13 cellular contexts compared by ENCODE assay signal in genomic region chr18:26723986-26724385, GRCh38.
"Had no signal": no experiment of that assay in that cellular context is flagged by ENCODE, and none has a peak within 500 bp of the region (broad histone marks: within the 10 kb centered on the region; RNA-seq: fewer than 3 reads in every experiment).

No MANE protein-coding gene starts in this region.

- H3K27ac Mint-ChIP-seq: activated naive CD4-positive, alpha-beta T cell treated with anti-CD3 and anti-CD28 coated beads for 36 hours; activated naive CD8-positive, alpha-beta T cell treated with anti-CD3 and anti-CD28 coated beads, Interleukin-2, amount 50 U/mL, for 24 hours; activated T-helper 2 cell treated with anti-CD3 and anti-CD28 coated beads, Interferon-gamma antibody, Interleukin-2, Interleukin-4, amounts not matched to agents 10 μg/mL and 5 μg/mL and 100 μg/mL, durations not matched to agents 14 hours and 24 hours and 36 hours; naive thymus-derived CD8-positive, alpha-beta T cell; stimulated activated memory B cell treated with anti-CD40 and anti-IgM and Interleukin-4, amounts not matched to agents 10 μg/mL and 1 μg/mL and 100 μg/mL, for 72 hours had no signal

- DNase-seq: activated CD4-positive, CD25-positive, alpha-beta regulatory T cell treated with anti-CD3 and anti-CD28 coated beads, Interleukin-2, amount 50 U/mL, for 72 hours; activated naive CD4-positive, alpha-beta T cell treated with anti-CD3 and anti-CD28 coated beads for 36 hours; activated naive CD8-positive, alpha-beta T cell treated with anti-CD3 and anti-CD28 coated beads, Interleukin-2, amount 50 U/mL, for 24 hours; aorta; left colon; mucosa of descending colon; naive thymus-derived CD8-positive, alpha-beta T cell; retina; stimulated activated CD4-positive, alpha-beta T cell treated with anti-CD3 and anti-CD28 coated beads, Interleukin-2, amount 100 ng/mL, for 48 hours; T-helper 9 cell had no signal

- H3K4me1 Mint-ChIP-seq: activated naive CD8-positive, alpha-beta T cell treated with anti-CD3 and anti-CD28 coated beads, Interleukin-2, amount 50 U/mL, for 24 hours; naive thymus-derived CD8-positive, alpha-beta T cell; stimulated activated memory B cell treated with anti-CD40 and anti-IgM and Interleukin-4, amounts not matched to agents 10 μg/mL and 1 μg/mL and 100 μg/mL, for 72 hours had no signal

- H3K4me1 ChIP-seq: parathyroid adenoma had no signal

- H3K27me3 Mint-ChIP-seq: activated naive CD8-positive, alpha-beta T cell treated with anti-CD3 and anti-CD28 coated beads, Interleukin-2, amount 50 U/mL, for 24 hours had no signal

- H3K9me3 ChIP-seq: mucosa of descending colon had no signal

- H3K36me3 Mint-ChIP-seq: naive thymus-derived CD8-positive, alpha-beta T cell; stimulated activated memory B cell treated with anti-CD40 and anti-IgM and Interleukin-4, amounts not matched to agents 10 μg/mL and 1 μg/mL and 100 μg/mL, for 72 hours had no signal

- H3K27ac ChIP-seq: parathyroid adenoma had no signal

- H3K4me3 Mint-ChIP-seq: activated naive CD4-positive, alpha-beta T cell treated with anti-CD3 and anti-CD28 coated beads for 36 hours; activated naive CD8-positive, alpha-beta T cell treated with anti-CD3 and anti-CD28 coated beads, Interleukin-2, amount 50 U/mL, for 24 hours; naive thymus-derived CD8-positive, alpha-beta T cell; stimulated activated memory B cell treated with anti-CD40 and anti-IgM and Interleukin-4, amounts not matched to agents 10 μg/mL and 1 μg/mL and 100 μg/mL, for 72 hours had no signal

- H3K9me3 Mint-ChIP-seq: activated naive CD4-positive, alpha-beta T cell treated with anti-CD3 and anti-CD28 coated beads for 36 hours; activated naive CD8-positive, alpha-beta T cell treated with anti-CD3 and anti-CD28 coated beads, Interleukin-2, amount 50 U/mL, for 24 hours; activated T-helper 2 cell treated with anti-CD3 and anti-CD28 coated beads, Interferon-gamma antibody, Interleukin-2, Interleukin-4, amounts not matched to agents 10 μg/mL and 5 μg/mL and 100 μg/mL, durations not matched to agents 14 hours and 24 hours and 36 hours; naive thymus-derived CD8-positive, alpha-beta T cell had no signal

- H3K4me3 ChIP-seq: mucosa of descending colon had no signal

- ATAC-seq: activated naive CD8-positive, alpha-beta T cell treated with anti-CD3 and anti-CD28 coated beads, Interleukin-2, amount 50 U/mL, for 24 hours; left colon; mucosa of descending colon; naive thymus-derived CD8-positive, alpha-beta T cell had no signal
